ENCODE assay signal across 8 cellular contexts in genomic region chr17:39981207-39982068, GRCh38. TPM values are rescaled to one million over a fixed set of nuclear protein-coding genes. Genes with fewer than 3 reads are reported as not detected.
A peak's percentile ranks its signal among the peaks of the same experiment; 100 is the strongest.
DNase-seq lines count a peak whose midpoint lies in the region; ATAC-seq, FAIRE-seq and TF ChIP-seq lines count a peak whose summit lies in the region.

No MANE protein-coding gene starts in this region.

- TF ChIP-seq CTCF in PC-9 (conservative IDR thresholded peaks at IDR 0.05): no peak
- no peak for TF ChIP-seq CTCF in neural cell (IDR thresholded peaks at IDR 0.05; ENCODE audit: poor library complexity, severe bottlenecking)

- no peaks in the 10 kb centered on the region for H3F3A ChIP-seq in PC-9 (ENCODE audit: insufficient read depth, low read depth)
- no peaks in the 10 kb centered on the region for H3F3A ChIP-seq in neural cell (ENCODE audit: insufficient read depth, low read length, poor library complexity, severe bottlenecking)

- intact Hi-C loops in PC-9 (cut with micrococcal nuclease; ENCODE audit: unreplicated experiment): loop anchor here (2.0 to 10.0 kb wide), 2 partner anchors 45 to 437 kb away; no protein-coding TSS in a partner anchor

- H3K79me2 ChIP-seq in PC-9 (ENCODE audit: low read depth): peaks cover 31% of the 10 kb centered on the region
- H3K79me2 ChIP-seq in neural cell (replicated peaks; ENCODE audit: insufficient read depth, low read length): peaks cover 20% of the 10 kb centered on the region

- ATAC-seq in HG02885 (IDR thresholded peaks at IDR 0.05; ENCODE audit: poor library complexity, unreplicated experiment): no peak

- H3K9me3 ChIP-seq in PC-9 (ENCODE audit: insufficient read depth, low read depth) (no peaks in the 10 kb centered on the region), neural cell (ENCODE audit: low read length) (no peaks in the 10 kb centered on the region)

- H2AFZ ChIP-seq in PC-9 (peak overlapping the region; percentile 73; the same call in 1 of the 2 replicates), neural cell (ENCODE audit: low read depth, low read length) (peak overlapping the region; percentile 61)

- peaks cover 28% of the 10 kb centered on the region for H4K20me1 ChIP-seq in PC-9 (ENCODE audit: insufficient read depth)
- no peaks in the 10 kb centered on the region for H4K20me1 ChIP-seq in neural cell (ENCODE audit: insufficient read depth)

- H3K4me1 ChIP-seq in PC-9 (replicated peaks; ENCODE audit: insufficient read depth): peaks cover 15% of the 10 kb centered on the region

- FAIRE-seq in GM19239 (lab: Jason Lieb, UNC): peak; percentile 57

- H3K9me2 ChIP-seq in PC-9 (ENCODE audit: insufficient read depth) (no peaks in the 10 kb centered on the region), neural cell (ENCODE audit: insufficient read depth, low read length) (no peaks in the 10 kb centered on the region)

- BruUV-seq in PC-9 (replicated peaks; lab: Mats Ljungman, UMichigan): no TSS peak

- H3K36me3 ChIP-seq in PC-9 (ENCODE audit: low read depth) (peaks cover 16% of the 10 kb centered on the region), neural cell (ENCODE audit: insufficient read depth, low read length) (no peaks in the 10 kb centered on the region)

- TF ChIP-seq EP300 in neural cell (conservative IDR thresholded peaks at IDR 0.05; ENCODE audit: poor library complexity, severe bottlenecking): no peak

- peak overlapping the region; percentile 94 for H3K4me2 ChIP-seq in PC-9
- H3K4me2 ChIP-seq in neural cell (ENCODE audit: low read length): peak overlapping the region; percentile 95

- DNase-seq in GM19239 (ENCODE audit: insufficient read length, low spot score) (no peak), PC-9 (peak in 1 of 2 experiments; percentile 11), epithelial cell of prostate (ENCODE audit: low read depth, low spot score) (no peak), ecto neural progenitor cell (ENCODE audit: low spot score) (no peak), NCI-H2196 (lab: John Stamatoyannopoulos, UW; ENCODE audit: unreplicated experiment) (no peak), NCI-H2227 (lab: John Stamatoyannopoulos, UW; ENCODE audit: unreplicated experiment) (no peak)

- H3K9ac ChIP-seq in neural cell (ENCODE audit: low read length): peak overlapping the region; percentile 97

- H3K27ac ChIP-seq in PC-9: peak overlapping the region; percentile 57
- H3K27ac ChIP-seq in epithelial cell of prostate: peak overlapping the region; percentile 99
- H3K27ac ChIP-seq in neural cell (ENCODE audit: low read length): peak overlapping the region; percentile 82

- POLR2A ChIA-PET in PC-9 (lab: Charles Lee; ENCODE audit: unreplicated experiment): interaction anchor here (0.6 to 0.9 kb wide), 3 partner anchors 40 to 782 kb away, joined by 3 to 5 read pairs (median 3); partner anchors contain the start of genes RPL19 and WIPF2

- no peak for TF ChIP-seq RAD21 in neural cell (conservative IDR thresholded peaks at IDR 0.05)

- H3K4me3 ChIP-seq in PC-9 (peak overlapping the region; percentile 100), neural cell (ENCODE audit: low read length) (peak overlapping the region; percentile 89)

- CTCF ChIA-PET in PC-9 (lab: Charles Lee): interaction anchor here (0.5 to 1.5 kb wide), 7 partner anchors 22 to 360 kb away, joined by 3 to 7 read pairs (median 4); partner anchors contain the start of gene GSDMB

- H3K27me3 ChIP-seq in PC-9 (ENCODE audit: insufficient read depth, low read depth) (no peaks in the 10 kb centered on the region), neural cell (ENCODE audit: insufficient read depth, low read depth, low read length) (no peaks in the 10 kb centered on the region)

TF ChIP-seq in neural cell, 6 proteins besides CTCF, POLR2A, EP300 and RAD21:
- no peak for TF ChIP-seq SMC3 (conservative IDR thresholded peaks at IDR 0.05; ENCODE audit: poor library complexity)
- TF ChIP-seq EZH2 (IDR thresholded peaks at IDR 0.05; ENCODE audit: borderline replicate concordance, insufficient read depth, low read length, poor library complexity, severe bottlenecking): no peak
- no peak for TF ChIP-seq TAF1 (IDR thresholded peaks at IDR 0.05; ENCODE audit: low read depth)
- TF ChIP-seq POLR2AphosphoS5 (IDR thresholded peaks at IDR 0.05): no peak
- TF ChIP-seq MXI1 (conservative IDR thresholded peaks at IDR 0.05; ENCODE audit: poor library complexity, severe bottlenecking): no peak
- no peak for TF ChIP-seq REST (IDR thresholded peaks at IDR 0.05; ENCODE audit: borderline replicate concordance)

RNA-seq across cellular contexts. Expression of gene PSMD3, which starts 0.8 kb away (rescaled TPM):
- 93.2 and 130 TPM in 2 replicates for total RNA-seq in PC-9 (2021)
- 117 and 139 TPM in 2 replicates for polyA plus RNA-seq in neural cell
- 77.2 and 88.6 TPM in 2 replicates for polyA minus RNA-seq in neural cell

RNA-seq across cellular contexts. Expression of gene GSDMA, which starts 18.6 kb away (rescaled TPM):
- total RNA-seq in PC-9 (2021): 0.35 and 0.55 TPM in 2 replicates
- not detected in 2 replicates for polyA plus RNA-seq in neural cell
- not detected in 2 replicates for polyA minus RNA-seq in neural cell

RNA-seq across cellular contexts. Expression of gene CSF3, which starts 33.8 kb away (rescaled TPM):
- not detected in 2 replicates for total RNA-seq in PC-9 (2021)
- polyA plus RNA-seq in neural cell: 0.32 TPM in 1 of 2 replicates, not detected in the other
- not detected in 2 replicates for polyA minus RNA-seq in neural cell

RNA-seq across cellular contexts. Expression of gene LRRC3C, which starts 53.9 kb away (rescaled TPM):
- not detected in 2 replicates for total RNA-seq in PC-9 (2021)
- polyA plus RNA-seq in neural cell: not detected in 2 replicates
- polyA minus RNA-seq in neural cell: not detected in 2 replicates

RNA-seq across cellular contexts. Expression of gene ORMDL3, which starts 54.0 kb away (rescaled TPM):
- total RNA-seq in PC-9 (2021): 51.1 and 68.1 TPM in 2 replicates
- polyA plus RNA-seq in neural cell: 90.1 and 97.1 TPM in 2 replicates
- polyA minus RNA-seq in neural cell: 47.7 and 55.5 TPM in 2 replicates
